18 cellular contexts compared by ENCODE assay signal in the genomic region with DNA sequence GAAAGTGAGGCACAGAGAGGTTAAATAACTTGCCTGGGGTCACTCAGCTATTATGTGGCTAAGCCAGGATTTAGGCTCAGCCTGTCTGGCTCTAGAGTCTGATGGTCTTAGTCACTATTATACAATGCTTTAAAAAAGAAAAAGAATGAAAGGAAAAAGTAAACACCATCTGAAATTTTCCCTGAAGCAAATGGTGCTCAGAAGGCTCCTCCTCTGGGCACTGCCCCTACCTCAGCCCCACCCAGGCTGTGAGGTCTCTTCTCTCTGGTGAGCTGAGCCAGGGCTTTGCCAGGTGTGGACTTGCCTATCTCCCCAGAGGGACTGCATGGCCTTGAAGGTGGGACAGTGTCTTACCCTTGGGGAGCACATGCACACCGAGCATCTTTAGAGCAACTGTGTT.
"Had no signal": no experiment of that assay in that cellular context is flagged by ENCODE, and none has a peak within 500 bp of the region (broad histone marks: within the 10 kb centered on the region; RNA-seq: fewer than 3 reads in every experiment).

No MANE protein-coding gene starts in this region.

- H3K27ac ChIP-seq: adrenal gland, colonic mucosa, right atrium auricular region, VCaP had no signal

- H3K27ac Mint-ChIP-seq: activated CD4-positive, alpha-beta memory T cell treated with anti-CD3 and anti-CD28 coated beads for 36 hours; activated CD4-positive, alpha-beta T cell treated with anti-CD3 and anti-CD28 coated beads for 36 hours; activated naive CD4-positive, alpha-beta T cell treated with anti-CD3 and anti-CD28 coated beads, Interleukin-2, amount 10 ng/mL, durations not matched to agents 7 days and 5 days; activated T-cell treated with anti-CD3 and anti-CD28 coated beads, Interleukin-2, amount 50 U/mL, for 24 hours; nephron progenitor cell; progenitor cell of endocrine pancreas; type B pancreatic cell had no signal

- H3K9me3 ChIP-seq: adrenal gland, colonic mucosa, right atrium auricular region had no signal

- H3K4me3 Mint-ChIP-seq: activated CD4-positive, alpha-beta memory T cell treated with anti-CD3 and anti-CD28 coated beads for 36 hours; activated CD4-positive, alpha-beta T cell treated with anti-CD3 and anti-CD28 coated beads for 36 hours; activated naive CD4-positive, alpha-beta T cell treated with anti-CD3 and anti-CD28 coated beads, Interleukin-2, amount 10 ng/mL, durations not matched to agents 7 days and 5 days; activated T-cell treated with anti-CD3 and anti-CD28 coated beads, Interleukin-2, amount 50 U/mL, for 24 hours; nephron progenitor cell; type B pancreatic cell had no signal

- H3K36me3 ChIP-seq: adrenal gland, colonic mucosa, right atrium auricular region had no signal

- H3K9me3 Mint-ChIP-seq: activated CD4-positive, alpha-beta memory T cell treated with anti-CD3 and anti-CD28 coated beads for 36 hours; activated T-cell treated with anti-CD3 and anti-CD28 coated beads, Interleukin-2, amount 50 U/mL, for 24 hours; nephron progenitor cell; type B pancreatic cell had no signal

- H3K36me3 Mint-ChIP-seq: activated CD4-positive, alpha-beta memory T cell treated with anti-CD3 and anti-CD28 coated beads for 36 hours; activated naive CD4-positive, alpha-beta T cell treated with anti-CD3 and anti-CD28 coated beads, Interleukin-2, amount 10 ng/mL, durations not matched to agents 7 days and 5 days; type B pancreatic cell had no signal

- H3K4me3 ChIP-seq: adrenal gland, colonic mucosa, right atrium auricular region had no signal

- DNase-seq: activated CD4-positive, alpha-beta memory T cell treated with anti-CD3 and anti-CD28 coated beads for 36 hours; activated CD4-positive, alpha-beta T cell treated with anti-CD3 and anti-CD28 coated beads for 36 hours; activated naive CD4-positive, alpha-beta T cell treated with anti-CD3 and anti-CD28 coated beads, Interleukin-2, amount 10 ng/mL, durations not matched to agents 7 days and 5 days; activated T-cell treated with anti-CD3 and anti-CD28 coated beads, Interleukin-2, amount 50 U/mL, for 24 hours; adrenal gland; central memory CD4-positive, alpha-beta T cell; colonic mucosa; foreskin melanocyte; nephron progenitor cell; small intestine; stimulated activated CD4-positive, alpha-beta T cell treated with anti-CD3 and anti-CD28 coated beads, Interleukin-4, amount 100 ng/mL, for 4 hours; stimulated activated CD8-positive, alpha-beta memory T cell treated with anti-CD3 and anti-CD28 coated beads, Interleukin-4, amount 100 ng/mL, for 48 hours; stimulated activated naive CD8-positive, alpha-beta T cell treated with anti-CD3 and anti-CD28 coated beads, Interleukin-15, Interleukin-2, amounts not matched to agents 100 U/mL and 50 U/mL, for 24 hours; T-helper 1 cell had no signal

- H3K27me3 ChIP-seq: adrenal gland, colonic mucosa, right atrium auricular region had no signal

- H3K4me1 ChIP-seq: colonic mucosa, right atrium auricular region had no signal

- ATAC-seq: activated CD4-positive, alpha-beta T cell treated with anti-CD3 and anti-CD28 coated beads for 36 hours; stimulated activated naive CD8-positive, alpha-beta T cell treated with anti-CD3 and anti-CD28 coated beads, Interleukin-15, Interleukin-2, amounts not matched to agents 100 U/mL and 50 U/mL, for 24 hours had no signal
